ENCODE assay signal across 22 cellular contexts in the genomic region with DNA sequence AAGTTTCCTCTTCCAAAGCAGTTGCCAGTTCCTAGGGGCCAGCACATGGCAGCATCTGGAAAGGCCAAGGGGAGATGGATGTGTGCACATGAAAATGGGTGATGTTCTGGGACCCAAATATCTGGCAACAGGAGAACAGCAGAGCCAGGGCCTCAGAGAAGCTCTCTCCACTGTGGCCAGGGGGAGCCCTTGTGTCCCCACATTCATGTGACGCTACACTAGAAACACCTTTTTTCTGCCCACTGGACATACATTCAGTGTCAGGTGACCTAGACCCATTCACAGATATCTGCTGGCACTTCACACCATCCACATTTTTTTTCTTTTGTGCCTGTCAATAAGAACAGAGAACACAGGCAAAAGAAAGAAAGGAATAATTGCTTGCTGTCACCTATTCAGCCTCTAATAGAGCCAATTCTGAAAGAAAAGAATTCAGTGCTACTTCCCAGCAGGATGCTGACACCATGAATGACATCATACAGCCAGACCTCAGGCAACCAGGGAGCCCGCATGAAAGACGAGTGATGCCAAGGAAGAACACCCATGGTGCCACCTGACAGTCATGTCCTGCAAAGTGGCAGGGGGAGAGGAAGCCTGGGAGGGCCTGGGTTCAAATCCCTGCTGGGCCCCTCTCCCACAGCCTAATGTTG.
A peak's percentile ranks its signal among the peaks of the same experiment; 100 is the strongest.
DNase-seq lines count a peak whose midpoint lies in the region; ATAC-seq and TF ChIP-seq lines count a peak whose summit lies in the region.
"Had no signal": no experiment of that assay in that cellular context is flagged by ENCODE, and none has a peak within 500 bp of the region (broad histone marks: within the 10 kb centered on the region; RNA-seq: fewer than 3 reads in every experiment).

No MANE protein-coding gene starts in this region.

- peaks cover 17% of the 10 kb centered on the region for H3K27me3 Mint-ChIP-seq in progenitor cell of endocrine pancreas
- H3K27me3 Mint-ChIP-seq: activated B cell treated with CpG ODN at 0.5 μM for 24 hours; activated CD4-positive, alpha-beta memory T cell treated with anti-CD3 and anti-CD28 coated beads for 36 hours; central memory CD8-positive, alpha-beta T cell had no signal

- no peak overlapping the region; the same call in 2 of the 3 replicates for H2BK15ac ChIP-seq in IMR-90 (ENCODE audit: low read depth, low read length)
- no peak overlapping the region for H2BK15ac ChIP-seq in mesenchymal stem cell (ENCODE audit: low read depth, poor library complexity, severe bottlenecking)

- H3K36me3 ChIP-seq in IMR-90 (ENCODE audit: control insufficient read depth, insufficient read depth, low read length) (no peaks in the 10 kb centered on the region), mesenchymal stem cell (ENCODE audit: control insufficient read depth in 1 of 2, insufficient read depth in 2 of 2, low read depth in 1 of 2, low read length in 2 of 2) (no peaks in the 10 kb centered on the region)
- H3K36me3 ChIP-seq: sigmoid colon, tibial artery had no signal

- no TSS peak for BruUV-seq in IMR-90 (replicated peaks; lab: Mats Ljungman, UMichigan)

- H3K27ac ChIP-seq in IMR-90 (ENCODE audit: insufficient read depth, low read length) (no peak overlapping the region), mesenchymal stem cell (ENCODE audit: low read length, poor library complexity, severe bottlenecking) (no peak overlapping the region)
- H3K27ac ChIP-seq: sigmoid colon, SK-N-MC, tibial artery had no signal

- no peak overlapping the region for H3K4ac ChIP-seq in IMR-90 (ENCODE audit: low read depth, low read length)
- H3K4ac ChIP-seq in mesenchymal stem cell (ENCODE audit: low read depth in 1 of 2, low read length in 2 of 2) = peak overlapping the region in 1 of 2 experiments; percentile 40

- dilution Hi-C loops in IMR-90 (cut with HindIII; ENCODE audit: low sequenced_read_pairs, unreplicated experiment) = no loop called here

- intact Hi-C loops in IMR-90 (cut with micrococcal nuclease) = no loop called here

- H2AK5ac ChIP-seq in IMR-90 (ENCODE audit: low read depth, low read length) (no peak overlapping the region), mesenchymal stem cell (ENCODE audit: low read length, severe bottlenecking) (no peak overlapping the region)

- H3K27ac Mint-ChIP-seq in progenitor cell of endocrine pancreas = no peak overlapping the region
- H3K27ac Mint-ChIP-seq: activated B cell treated with CpG ODN at 0.5 μM for 24 hours; activated CD4-positive, alpha-beta memory T cell treated with anti-CD3 and anti-CD28 coated beads for 36 hours had no signal

- H2BK120ac ChIP-seq in IMR-90 (ENCODE audit: low read depth, low read length) = no peak overlapping the region
- H2BK120ac ChIP-seq in mesenchymal stem cell (ENCODE audit: low read depth, low read length) = no peak overlapping the region

- no peaks in the 10 kb centered on the region; the same call in 1 of the 2 replicates for H3K4me1 ChIP-seq in IMR-90 (ENCODE audit: control insufficient read depth, insufficient read depth, low read length)
- H3K4me1 ChIP-seq in mesenchymal stem cell (ENCODE audit: control insufficient read depth, insufficient read depth, low read depth, low read length) = peaks cover 3% of the 10 kb centered on the region
- H3K4me1 ChIP-seq: sigmoid colon, tibial artery had no signal

- WGBS in IMR-90 (ENCODE audit: extremely low coverage in 2 of 2, insufficient read length in 1 of 2), 2 experiments = 100% methylated on average over 1 of the region's 3 CpGs; no CpG with 5 or more reads in 1 of the 2 experiments
- WGBS in mesenchymal stem cell = 71% methylated on average over 3 of the region's 3 CpGs

- H3K14ac ChIP-seq in IMR-90 (replicated peaks; ENCODE audit: low read depth, low read length) = no peak overlapping the region
- H3K14ac ChIP-seq in mesenchymal stem cell (ENCODE audit: low read length in 2 of 2) = no peak overlapping the region

- no peak overlapping the region for H2BK20ac ChIP-seq in IMR-90 (ENCODE audit: low read depth, low read length)

- H3K36me3 Mint-ChIP-seq in progenitor cell of endocrine pancreas (ENCODE audit: insufficient read depth) = no peaks in the 10 kb centered on the region
- H3K36me3 Mint-ChIP-seq: activated CD4-positive, alpha-beta memory T cell treated with anti-CD3 and anti-CD28 coated beads for 36 hours had no signal

- peaks cover 2% of the 10 kb centered on the region; the same call in 1 of the 2 replicates for H3K27me3 ChIP-seq in IMR-90 (ENCODE audit: control insufficient read depth, insufficient read depth, low read length)
- H3K27me3 ChIP-seq in mesenchymal stem cell (ENCODE audit: control insufficient read depth in 1 of 2, insufficient read depth in 1 of 2, low read length in 2 of 2) = peaks cover 7 to 34% of the 10 kb centered on the region in 2 experiments
- H3K27me3 ChIP-seq: sigmoid colon, tibial artery had no signal

- no peak overlapping the region for H2BK12ac ChIP-seq in mesenchymal stem cell (ENCODE audit: low read length in 2 of 2)

- no peak for TF ChIP-seq POLR2A in IMR-90 (IDR thresholded peaks at IDR 0.05; ENCODE audit: low read depth, low read length)

- peaks cover 28% of the 10 kb centered on the region for H3K4me1 Mint-ChIP-seq in progenitor cell of endocrine pancreas (ENCODE audit: low read depth)
- H3K4me1 Mint-ChIP-seq: activated B cell treated with CpG ODN at 0.5 μM for 24 hours; central memory CD8-positive, alpha-beta T cell had no signal

- no peak overlapping the region for H4K5ac ChIP-seq in IMR-90 (ENCODE audit: low read depth, low read length)

- H3K9me3 Mint-ChIP-seq in progenitor cell of endocrine pancreas (ENCODE audit: low read depth) = no peaks in the 10 kb centered on the region
- H3K9me3 Mint-ChIP-seq: activated CD4-positive, alpha-beta memory T cell treated with anti-CD3 and anti-CD28 coated beads for 36 hours had no signal

- no peaks in the 10 kb centered on the region for H4K20me1 ChIP-seq in IMR-90 (ENCODE audit: insufficient read depth, low read length)

- TF ChIP-seq RAD21 in IMR-90 (IDR thresholded peaks at IDR 0.05; ENCODE audit: low read length) = no peak

- no peak overlapping the region for H3K9ac ChIP-seq in IMR-90 (ENCODE audit: low read depth, low read length)
- no peak overlapping the region for H3K9ac ChIP-seq in mesenchymal stem cell (ENCODE audit: low read length)

- POLR2A ChIA-PET in IMR-90 (lab: Charles Lee; ENCODE audit: unreplicated experiment) = no interaction called here

- CTCF ChIA-PET in IMR-90 (lab: Yijun Ruan, JAX) = interaction anchor here (0.9 kb wide), 1 partner anchor 15 kb away, joined by 3 read pairs; no protein-coding TSS in a partner anchor

- H3K4me3 ChIP-seq in IMR-90 (ENCODE audit: insufficient read depth, low read depth, low read length) (no peak overlapping the region), choroid plexus epithelial cell (ENCODE audit: low read depth, low read length) (no peak overlapping the region), mesenchymal stem cell (ENCODE audit: insufficient read depth in 1 of 2, low read depth in 1 of 2, low read length in 2 of 2) (no peak overlapping the region)
- H3K4me3 ChIP-seq: GM12878, sigmoid colon, SK-N-MC, tibial artery had no signal

- TF ChIP-seq CTCF in IMR-90 (conservative IDR thresholded peaks at IDR 0.05; ENCODE audit: low read depth, low read length) (no peak), choroid plexus epithelial cell (conservative IDR thresholded peaks at IDR 0.05; ENCODE audit: low read depth, low read length) (peak; percentile 31), progenitor cell of endocrine pancreas (IDR thresholded peaks at IDR 0.05; ENCODE audit: unreplicated experiment) (peak; percentile 45)

- H3K23ac ChIP-seq in IMR-90 (ENCODE audit: low read depth, low read length) (no peak overlapping the region), mesenchymal stem cell (ENCODE audit: low read length in 2 of 2) (no peak overlapping the region)

- H3K18ac ChIP-seq in IMR-90 (ENCODE audit: low read depth, low read length) = no peak overlapping the region
- H3K18ac ChIP-seq in mesenchymal stem cell (ENCODE audit: low read depth in 1 of 2, low read length in 2 of 2) = no peak overlapping the region

- no peak overlapping the region for H2AK9ac ChIP-seq in IMR-90 (replicated peaks; ENCODE audit: low read depth, low read length, poor library complexity)

- no peak overlapping the region for H2BK5ac ChIP-seq in IMR-90 (ENCODE audit: low read depth, low read length, poor library complexity, severe bottlenecking)
- H2BK5ac ChIP-seq in mesenchymal stem cell (ENCODE audit: low read depth, low read length, poor library complexity, severe bottlenecking) = no peak overlapping the region

- no peaks in the 10 kb centered on the region for H3K9me1 ChIP-seq in IMR-90 (ENCODE audit: insufficient read depth, low read length)

- ATAC-seq in IMR-90 (ENCODE audit: low read depth) = no peak
- no peak for ATAC-seq in GM19397 (IDR thresholded peaks at IDR 0.05; ENCODE audit: unreplicated experiment)
- ATAC-seq: GM12878 had no signal

- H3K9me3 ChIP-seq in IMR-90 (ENCODE audit: control insufficient read depth, insufficient read depth, low read length) = no peaks in the 10 kb centered on the region
- peaks cover 3% of the 10 kb centered on the region for H3K9me3 ChIP-seq in mesenchymal stem cell (ENCODE audit: control insufficient read depth, low read length)
- H3K9me3 ChIP-seq: sigmoid colon, tibial artery had no signal

- no peak overlapping the region for H3K56ac ChIP-seq in IMR-90 (ENCODE audit: extremely low read depth, insufficient read depth, low read length)

- H4K91ac ChIP-seq in IMR-90 (ENCODE audit: insufficient read depth, low read depth, low read length) (no peak overlapping the region), mesenchymal stem cell (ENCODE audit: low read length) (no peak overlapping the region)

- DNase-seq in ELF-1 (ENCODE audit: low read depth, low spot score) = peak; percentile 51
- no peak for DNase-seq in IMR-90
- peak; percentile 18 for DNase-seq in choroid plexus epithelial cell (ENCODE audit: low read depth)
- DNase-seq in progenitor cell of endocrine pancreas (ENCODE audit: low spot score, unreplicated experiment) = no peak
- DNase-seq in mesenchymal stem cell = no peak
- DNase-seq in effector CD8-positive, alpha-beta T cell (lab: John Stamatoyannopoulos, UW) = no peak
- DNase-seq: activated B cell treated with CpG ODN at 0.5 μM for 24 hours; activated CD4-positive, alpha-beta memory T cell treated with anti-CD3 and anti-CD28 coated beads for 36 hours; activated naive CD4-positive, alpha-beta T cell; amygdala; effector memory CD4-positive, alpha-beta T cell; GDM1; NCI-H2081 treated with DMSO at 0.1 percent for 48 hours; NCI-H526; nucleus accumbens; sigmoid colon; stimulated activated naive CD4-positive, alpha-beta T cell; tibial artery had no signal

- no peaks in the 10 kb centered on the region for H3K79me1 ChIP-seq in IMR-90 (ENCODE audit: low read depth in 1 of 2, low read length in 2 of 2)
- no peaks in the 10 kb centered on the region for H3K79me1 ChIP-seq in mesenchymal stem cell (replicated peaks; ENCODE audit: low read length, poor library complexity, severe bottlenecking)

- H2AFZ ChIP-seq in IMR-90 (replicated peaks; ENCODE audit: low read length, poor library complexity) = peak overlapping the region; percentile 17
- H2AFZ ChIP-seq in mesenchymal stem cell (ENCODE audit: low read depth, low read length) = no peak overlapping the region

- no peak overlapping the region for H4K8ac ChIP-seq in IMR-90 (ENCODE audit: low read depth in 2 of 2, low read length in 2 of 2)
- no peak overlapping the region for H4K8ac ChIP-seq in mesenchymal stem cell (ENCODE audit: low read length)

- H3K4me2 ChIP-seq in IMR-90 (ENCODE audit: low read depth, low read length) = no peak overlapping the region
- no peak overlapping the region for H3K4me2 ChIP-seq in mesenchymal stem cell (ENCODE audit: low read length, poor library complexity, severe bottlenecking)

- in situ Hi-C loops in IMR-90 (cut with MboI; ENCODE audit: low sequenced_read_pairs) = no loop called here

- no peak overlapping the region for H3K4me3 Mint-ChIP-seq in progenitor cell of endocrine pancreas (ENCODE audit: low read depth)
- H3K4me3 Mint-ChIP-seq: activated B cell treated with CpG ODN at 0.5 μM for 24 hours; activated CD4-positive, alpha-beta memory T cell treated with anti-CD3 and anti-CD28 coated beads for 36 hours; central memory CD8-positive, alpha-beta T cell had no signal

Comparison
In these comparisons a context has a peak if more than half of its experiments do, and no peak if none do; other contexts are left out.
1. DNase-seq: peak in ELF-1 (single experiment) and choroid plexus epithelial cell (single experiment); none in IMR-90 (single experiment), progenitor cell of endocrine pancreas (single experiment), mesenchymal stem cell (single experiment) and effector CD8-positive, alpha-beta T cell (single experiment).